Comparison of ENCODE assay signal across 8 cellular contexts in genomic region chr5:138274189-138274853, GRCh38. TPM values are rescaled to one million over a fixed set of nuclear protein-coding genes. Genes with fewer than 3 reads are reported as not detected.
DNase-seq lines count a peak whose midpoint lies in the region; ATAC-seq and TF ChIP-seq lines count a peak whose summit lies in the region.

GFRA3 (minus strand) TSS chr5:138274621; CDS start chr5:138274424, 197 bp downstream.

- ATAC-seq in SK-N-SH treated with all-trans-retinoic acid at 6 μM for 48 hours (peak; percentile 56), GM18505 (IDR thresholded peaks at IDR 0.05; ENCODE audit: unreplicated experiment) (no peak), GM19351 (IDR thresholded peaks at IDR 0.05; ENCODE audit: unreplicated experiment) (no peak), HG02970 (IDR thresholded peaks at IDR 0.05; ENCODE audit: low FRiP score, unreplicated experiment) (no peak), HG03159 (IDR thresholded peaks at IDR 0.05; ENCODE audit: unreplicated experiment) (no peak)

- no peaks in the 10 kb centered on the region for H3K9me3 Mint-ChIP-seq in osteocyte (ENCODE audit: unreplicated experiment)

- DNase-seq in ELF-1 (ENCODE audit: low read depth, low spot score) (peak; percentile 15), epithelial cell of esophagus (ENCODE audit: low read depth) (peak; percentile 3), osteocyte (ENCODE audit: extremely low spot score, unreplicated experiment) (no peak)

- H3K36me3 Mint-ChIP-seq in osteocyte (ENCODE audit: unreplicated experiment), result no peaks in the 10 kb centered on the region

- peak within 1 kb of the TSS; percentile 62 for H3K4me3 Mint-ChIP-seq in osteocyte (ENCODE audit: unreplicated experiment)

- TF ChIP-seq POLR2A in GM18505 (IDR thresholded peaks at IDR 0.05; ENCODE audit: borderline replicate concordance, extremely low read depth, insufficient read depth, insufficient read length), result no peak

- peaks cover 9% of the 10 kb centered on the region for H3K27me3 Mint-ChIP-seq in osteocyte (ENCODE audit: unreplicated experiment)

- peaks cover 6% of the 10 kb centered on the region for H3K4me1 Mint-ChIP-seq in osteocyte (ENCODE audit: unreplicated experiment)

- H3K27ac Mint-ChIP-seq in osteocyte (ENCODE audit: unreplicated experiment), result no peak within 1 kb of the TSS

- H3K4me3 ChIP-seq in epithelial cell of esophagus (ENCODE audit: low read length), result peak within 1 kb of the TSS; percentile 16

- TF ChIP-seq CTCF in epithelial cell of esophagus (IDR thresholded peaks at IDR 0.05; ENCODE audit: insufficient read depth, low read depth, low read length, missing control alignments) (no peak), osteocyte (IDR thresholded peaks at IDR 0.05) (no peak)

TF ChIP-seq in SK-N-SH treated with all-trans-retinoic acid at 6 μM for 48 hours, 23 proteins besides CTCF, POLR2A, EP300 and RAD21:
- TF ChIP-seq TCF4 (CRISPR knock-in tag; IDR thresholded peaks at IDR 0.05; ENCODE audit: borderline replicate concordance) (no peak), RARB (CRISPR knock-in tag; IDR thresholded peaks at IDR 0.05) (no peak)

RNA-seq across cellular contexts. Expression of gene GFRA3, which starts in this region (rescaled TPM):
- 0.18 TPM in 1 of 2 replicates, not detected in the other for total RNA-seq in osteocyte
